Comparison of ENCODE assay signal across 8 cellular contexts in the genomic region with DNA sequence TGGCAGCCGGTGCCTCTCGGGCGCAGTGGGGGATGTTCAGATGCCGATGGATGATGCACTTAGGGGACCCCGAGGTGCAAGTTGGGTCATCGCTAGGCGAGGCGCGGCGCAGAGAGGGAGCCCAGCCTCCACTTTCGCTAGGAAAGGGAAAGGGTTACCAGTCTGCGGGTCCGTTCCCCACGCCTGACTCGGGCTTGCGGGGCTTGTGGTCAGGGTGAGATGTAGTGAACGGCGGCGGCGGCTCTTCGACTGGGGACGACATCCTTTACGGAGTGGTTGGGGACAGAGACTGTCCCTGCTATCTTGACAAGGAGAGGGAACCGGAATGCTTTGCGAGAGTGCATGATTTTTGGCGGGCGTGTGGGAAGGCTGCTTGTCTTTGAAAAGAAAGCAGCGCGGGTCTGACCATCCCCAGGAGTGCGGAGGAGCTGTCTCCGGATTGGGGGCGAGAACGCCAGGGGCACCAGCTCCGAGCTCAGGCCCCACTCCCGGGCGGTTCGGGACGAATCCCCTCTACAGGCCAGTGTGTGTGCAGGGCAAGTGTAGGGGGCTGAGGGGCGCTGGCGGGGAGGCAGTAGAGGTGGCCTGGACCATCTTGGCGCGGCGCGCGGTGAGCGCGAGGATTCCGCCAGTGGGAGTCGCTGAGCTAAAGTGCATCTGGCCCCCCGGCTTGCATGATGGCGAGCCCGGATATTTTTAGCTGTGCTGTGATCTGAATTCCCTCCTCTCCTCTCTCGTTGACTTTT. TPM values are rescaled to one million over a fixed set of nuclear protein-coding genes. Genes with fewer than 3 reads are reported as not detected.
DNase-seq lines count a peak whose midpoint lies in the region; ATAC-seq and TF ChIP-seq lines count a peak whose summit lies in the region.

No MANE protein-coding gene starts in this region.

- peak overlapping the region; percentile 13 for H3K9ac ChIP-seq in fibroblast of lung (ENCODE audit: insufficient read depth, low read length)

- no peaks in the 10 kb centered on the region for H3K27me3 ChIP-seq in fibroblast of lung (ENCODE audit: control insufficient read depth, insufficient read depth, low read length)

- H3K4me3 ChIP-seq in fibroblast of lung (replicated peaks in 1 of 4; ENCODE audit: control extremely low read depth in 1 of 4, insufficient read depth in 1 of 4, low read depth in 3 of 4, low read length in 4 of 4): peak overlapping the region; percentile 50 to 61 (median 60)

- H3K4me3 Mint-ChIP-seq in activated T-cell treated with anti-CD3 and anti-CD28 coated beads, Interleukin-2, amount 50 U/mL, for 72 hours: peak overlapping the region in 1 of 2 donors; percentile 24

- H3K4me2 ChIP-seq in fibroblast of lung (ENCODE audit: extremely low read depth, insufficient read depth, low read length): peak overlapping the region; percentile 42

- no peaks in the 10 kb centered on the region for H3K9me3 ChIP-seq in fibroblast of lung (ENCODE audit: control insufficient read depth, insufficient read depth, low read depth, low read length)

- H4K20me1 ChIP-seq in fibroblast of lung (ENCODE audit: control insufficient read depth, extremely low read depth, insufficient read depth, low read length): no peaks in the 10 kb centered on the region

- peak; percentile 12 to 27 for TF ChIP-seq CTCF in fibroblast of lung (conservative IDR thresholded peaks at IDR 0.05 in 1 of 2, IDR thresholded peaks at IDR 0.05 in 1 of 2; ENCODE audit: low read depth in 1 of 2, low read length in 2 of 2)

- peaks cover 3 to 5% of the 10 kb centered on the region in 2 donors for H3K36me3 Mint-ChIP-seq in activated T-cell treated with anti-CD3 and anti-CD28 coated beads, Interleukin-2, amount 50 U/mL, for 72 hours (ENCODE audit: insufficient read depth in 2 of 2)

- no peaks in the 10 kb centered on the region for H3K4me1 Mint-ChIP-seq in activated T-cell treated with anti-CD3 and anti-CD28 coated beads, Interleukin-2, amount 50 U/mL, for 72 hours (ENCODE audit: low read depth)

- H3K27me3 Mint-ChIP-seq in activated T-cell treated with anti-CD3 and anti-CD28 coated beads, Interleukin-2, amount 50 U/mL, for 72 hours (ENCODE audit: low read depth): peaks cover 38% of the 10 kb centered on the region

- no peaks in the 10 kb centered on the region for H3K4me1 ChIP-seq in fibroblast of lung (ENCODE audit: control insufficient read depth, extremely low read depth, insufficient read depth, low read length)

- no peak overlapping the region for H3K27ac ChIP-seq in fibroblast of lung (ENCODE audit: insufficient read depth, low read length)

- no peak for ATAC-seq in HG02588 (IDR thresholded peaks at IDR 0.05; ENCODE audit: unreplicated experiment)
- ATAC-seq in activated T-cell treated with anti-CD3 and anti-CD28 coated beads, Interleukin-2, amount 50 U/mL, for 72 hours (replicated peaks in 1 of 2): no peak

- no peak overlapping the region for H3K27ac Mint-ChIP-seq in activated T-cell treated with anti-CD3 and anti-CD28 coated beads, Interleukin-2, amount 50 U/mL, for 72 hours

- peak overlapping the region; percentile 62 for H2AFZ ChIP-seq in fibroblast of lung (ENCODE audit: low read length)

- peaks cover 3% of the 10 kb centered on the region in 2 donors for H3K9me3 Mint-ChIP-seq in activated T-cell treated with anti-CD3 and anti-CD28 coated beads, Interleukin-2, amount 50 U/mL, for 72 hours

- no peaks in the 10 kb centered on the region for H3K79me2 ChIP-seq in fibroblast of lung (ENCODE audit: control insufficient read depth, insufficient read depth, low read length)

- DNase-seq in C1 segment of cervical spinal cord (lab: John Stamatoyannopoulos, UW) (peak in 9 of 14 donors; percentile 10 to 64 (median 33)), NCI-H345 treated with DMSO at 0.1 percent for 48 hours (lab: John Stamatoyannopoulos, UW; ENCODE audit: unreplicated experiment) (peak; percentile 58), fibroblast of lung (ENCODE audit: low read depth in 2 of 2) (peak in 1 of 2 donors; percentile 34), nucleus accumbens (lab: John Stamatoyannopoulos, UW) (peak in 39 of 56 donors; percentile 12 to 75 (median 53)), kidney glomerular epithelial cell (lab: John Stamatoyannopoulos, UW) (no peak), NCI-H187 treated with DMSO at 0.1 percent for 48 hours (lab: John Stamatoyannopoulos, UW) (no peak)
- DNase-seq in activated T-cell treated with anti-CD3 and anti-CD28 coated beads, Interleukin-2, amount 50 U/mL, for 72 hours: no peak

- H3K36me3 ChIP-seq in fibroblast of lung (ENCODE audit: control insufficient read depth, insufficient read depth, low read length): no peaks in the 10 kb centered on the region

RNA-seq across cellular contexts. Expression of a gene that starts 1.1 kb away (rescaled TPM):
- total RNA-seq in fibroblast of lung: 5.9 and 16.2 TPM in 2 replicates
- 1.9 and 3.9 TPM in 2 replicates for polyA plus RNA-seq in fibroblast of lung
- 1.9 and 3.5 TPM in 2 replicates for polyA plus RNA-seq in fibroblast of lung (2012)
- 5.7 and 55.7 TPM in 2 replicates for polyA minus RNA-seq in fibroblast of lung (ENCODE audit: low replicate concordance)
- total RNA-seq in activated T-cell treated with anti-CD3 and anti-CD28 coated beads, Interleukin-2, amount 50 U/mL, for 72 hours: not detected

Comparison
In these comparisons a context has a peak if more than half of its experiments do, and no peak if none do; other contexts are left out.
1. DNase-seq: peak in C1 segment of cervical spinal cord (9 of 14), NCI-H345 treated with DMSO at 0.1 percent for 48 hours (single experiment) and nucleus accumbens (39 of 56); none in kidney glomerular epithelial cell (single experiment), NCI-H187 treated with DMSO at 0.1 percent for 48 hours (single experiment) and activated T-cell treated with anti-CD3 and anti-CD28 coated beads, Interleukin-2, amount 50 U/mL, for 72 hours (0 of 2).